ENCODE assay signal across 15 cellular contexts in genomic region chr17:18490016-18490415, GRCh38. TPM values are rescaled to one million over a fixed set of nuclear protein-coding genes. Genes with fewer than 3 reads are reported as not detected.
DNase-seq lines count a peak whose midpoint lies in the region; ATAC-seq, FAIRE-seq and TF ChIP-seq lines count a peak whose summit lies in the region.
"Not testable (repeated sequence)": the region's sequence is repeated elsewhere in the genome, so short reads cannot be mapped to it uniquely, and the experiment has no call there.
"Had no signal": no experiment of that assay in that cellular context is flagged by ENCODE, and none has a peak within 500 bp of the region (broad histone marks: within the 10 kb centered on the region; RNA-seq: fewer than 3 reads in every experiment).

No MANE protein-coding gene starts in this region.

- TF ChIP-seq POLR2A in gastrocnemius medialis (IDR thresholded peaks at IDR 0.05): not testable (repeated sequence)

- in situ Hi-C loops in gastrocnemius medialis (cut with MboI; ENCODE audit: low sequenced_read_pairs in 4 of 4): not testable (repeated sequence)

- H3K4me1 ChIP-seq in keratinocyte (ENCODE audit: control insufficient read depth, extremely low read depth, insufficient read depth, low read length); psoas muscle; gastrocnemius medialis: not testable (repeated sequence)

- not testable (repeated sequence) for H3K9me3 ChIP-seq in keratinocyte (ENCODE audit: control insufficient read depth, low read depth, low read length); psoas muscle; gastrocnemius medialis

- ATAC-seq in esophagus mucosa: peak; percentile 37
- ATAC-seq in psoas muscle: peak in 3 of 4 donors; percentile 83 to 88 (median 88)
- ATAC-seq in gastrocnemius medialis: peak; percentile 83

- dilution Hi-C loops in keratinocyte (cut with MboI; ENCODE audit: extremely low pct_ligation_motif_present, low sequenced_read_pairs): not testable (repeated sequence)

- DNase-seq in bronchial epithelial cell (ENCODE audit: low read depth); keratinocyte (ENCODE audit: low read depth, low spot score); psoas muscle: not testable (repeated sequence)
- peak in 1 of 2 donors; percentile 28 for DNase-seq in gastrocnemius medialis

- H3K4me2 ChIP-seq in keratinocyte (ENCODE audit: control insufficient read depth, extremely low read depth, insufficient read depth, low read depth, low read length): not testable (repeated sequence)

- peak; percentile 98 for FAIRE-seq in bronchial epithelial cell (lab: Jason Lieb, UNC)
- FAIRE-seq in keratinocyte (lab: Jason Lieb, UNC): peak; percentile 49

- 44 to 67% (median 50%) methylated on average over 1 to 3 of the region's 7 CpGs for WGBS in psoas muscle, 3 donors

- not testable (repeated sequence) for H3K36me3 ChIP-seq in bronchial epithelial cell (ENCODE audit: control insufficient read depth, insufficient read depth, low read length); keratinocyte (ENCODE audit: control insufficient read depth in 2 of 2, extremely low read depth in 1 of 2, insufficient read depth in 2 of 2, low read length in 2 of 2); psoas muscle (ENCODE audit: insufficient read depth in 1 of 2, low read depth in 1 of 2); gastrocnemius medialis

- H3K27ac ChIP-seq in keratinocyte (ENCODE audit: control insufficient read depth, insufficient read depth, low read length); psoas muscle; gastrocnemius medialis: not testable (repeated sequence)

- H4K20me1 ChIP-seq in keratinocyte (ENCODE audit: control insufficient read depth, extremely low read depth, insufficient read depth, low read length): not testable (repeated sequence)

- not testable (repeated sequence) for H3K79me2 ChIP-seq in keratinocyte (ENCODE audit: control insufficient read depth, insufficient read depth, low read length)

- H3K27me3 ChIP-seq in bronchial epithelial cell (ENCODE audit: control insufficient read depth, insufficient read depth, low read length); keratinocyte (ENCODE audit: control insufficient read depth, extremely low read depth, insufficient read depth, low read length); psoas muscle (ENCODE audit: insufficient read depth in 3 of 3, low read length in 2 of 3); gastrocnemius medialis: not testable (repeated sequence)

- not testable (repeated sequence) for H3K4me3 ChIP-seq in bronchial epithelial cell (ENCODE audit: low read depth, low read length); keratinocyte (ENCODE audit: control insufficient read depth in 2 of 3, extremely low read depth in 1 of 3, insufficient read depth in 2 of 3, low read depth in 1 of 3, low read length in 3 of 3); psoas muscle; gastrocnemius medialis

- not testable (repeated sequence) for H3K9ac ChIP-seq in keratinocyte (ENCODE audit: control insufficient read depth, extremely low read depth, insufficient read depth, low read length)

- H3K9me1 ChIP-seq in keratinocyte (ENCODE audit: control insufficient read depth, extremely low read depth, insufficient read depth, low read length): not testable (repeated sequence)

- not testable (repeated sequence) for H2AFZ ChIP-seq in keratinocyte (ENCODE audit: control insufficient read depth, low read length)

- intact Hi-C loops in psoas muscle (cut with DNase I); gastrocnemius medialis (cut with DNase I; ENCODE audit: low total_unique reads): not testable (repeated sequence)

- not testable (repeated sequence) for TF ChIP-seq CTCF in bronchial epithelial cell (IDR thresholded peaks at IDR 0.05; ENCODE audit: insufficient read depth, low read length, severe bottlenecking); keratinocyte (optimal IDR thresholded peaks at IDR 0.05 in 1 of 3, IDR thresholded peaks at IDR 0.05 in 1 of 3, conservative IDR thresholded peaks at IDR 0.05 in 1 of 3; ENCODE audit: extremely low read depth in 1 of 3, insufficient read depth in 2 of 3, low read length in 3 of 3); psoas muscle (IDR thresholded peaks at IDR 0.05); gastrocnemius medialis (IDR thresholded peaks at IDR 0.05 in 4 of 5, conservative IDR thresholded peaks at IDR 0.05 in 1 of 5)

RNA-seq across cellular contexts. Expression of gene LGALS9C, which starts 13.4 kb away (rescaled TPM):
- total RNA-seq in bronchial epithelial cell (0.38 TPM in 1 of 2 replicates, not detected in the other), esophagus mucosa (15.7 TPM), psoas muscle (1 to 10 TPM in 1 of 4 donors, not detected in 3; 1.0 TPM), gastrocnemius medialis (under 1 TPM in 1 of 4 donors, not detected in 3; 0.22 TPM)
- polyA plus RNA-seq in keratinocyte (1.7 to 6.8 TPM (median 5.7 TPM) in 3 replicates), psoas muscle (under 1 TPM in 1 of 3 donors, not detected in 2; 0.04 TPM)
- polyA plus RNA-seq in keratinocyte (2011; ENCODE audit: low read depth): 3.6 TPM
- 1.1 and 1.2 TPM in 2 replicates for polyA plus RNA-seq in keratinocyte (2011; cell fraction: cytosol; rRNA removed)
- polyA plus RNA-seq in keratinocyte (2011; cell fraction: nucleus; rRNA removed): 16.6 and 22.7 TPM in 2 replicates
- 2.0 and 2.7 TPM in 2 replicates for polyA plus RNA-seq in keratinocyte (2012; ENCODE audit: low replicate concordance)
- polyA minus RNA-seq in keratinocyte: 1.5 to 20.1 TPM (median 12.7 TPM) in 3 replicates
- polyA minus RNA-seq in keratinocyte (2011; cell fraction: cytosol; rRNA and poly(A)+ RNA removed): not detected
- 5.8 and 11.9 TPM in 2 replicates for polyA minus RNA-seq in keratinocyte (2011; cell fraction: nucleus; rRNA and poly(A)+ RNA removed)
- total RNA-seq: A172; A673; Caco-2; CD4-positive, alpha-beta memory T cell; CD4-positive, alpha-beta T cell; CD4-positive, CD25-positive, alpha-beta regulatory T cell; CD8-positive, alpha-beta memory T cell; Daoy had no signal
- polyA plus RNA-seq: A549; AG04450; CD4-positive, alpha-beta memory T cell; CD8-positive, alpha-beta memory T cell had no signal

Comparison
In these comparisons a context has a peak if more than half of its experiments do, and no peak if none do; other contexts are left out.
1. ATAC-seq: peak in every context shown above with its lines; median percentile 88 in psoas muscle; 83 in gastrocnemius medialis; 37 in esophagus mucosa.